Comparison of ENCODE assay signal across 1 cellular context in genomic region chr6:91704531-91704930, GRCh38.
TF ChIP-seq lines count a peak whose summit lies in the region.

No MANE protein-coding gene starts in this region.

TF ChIP-seq in WTC11, 78 proteins besides CTCF, POLR2A, EP300 and RAD21 (continued from another document):
- no peak for TF ChIP-seq RELA (CRISPR knock-in tag; IDR thresholded peaks at IDR 0.05; ENCODE audit: borderline replicate concordance)
- TF ChIP-seq TP53 (CRISPR knock-in tag; IDR thresholded peaks at IDR 0.05): no peak
- no peak for TF ChIP-seq ZBTB43 (CRISPR knock-in tag; IDR thresholded peaks at IDR 0.05)
- no peak for TF ChIP-seq ZNF121 (CRISPR knock-in tag; IDR thresholded peaks at IDR 0.05)
